ENCODE assay signal across 11 cellular contexts in the genomic region with DNA sequence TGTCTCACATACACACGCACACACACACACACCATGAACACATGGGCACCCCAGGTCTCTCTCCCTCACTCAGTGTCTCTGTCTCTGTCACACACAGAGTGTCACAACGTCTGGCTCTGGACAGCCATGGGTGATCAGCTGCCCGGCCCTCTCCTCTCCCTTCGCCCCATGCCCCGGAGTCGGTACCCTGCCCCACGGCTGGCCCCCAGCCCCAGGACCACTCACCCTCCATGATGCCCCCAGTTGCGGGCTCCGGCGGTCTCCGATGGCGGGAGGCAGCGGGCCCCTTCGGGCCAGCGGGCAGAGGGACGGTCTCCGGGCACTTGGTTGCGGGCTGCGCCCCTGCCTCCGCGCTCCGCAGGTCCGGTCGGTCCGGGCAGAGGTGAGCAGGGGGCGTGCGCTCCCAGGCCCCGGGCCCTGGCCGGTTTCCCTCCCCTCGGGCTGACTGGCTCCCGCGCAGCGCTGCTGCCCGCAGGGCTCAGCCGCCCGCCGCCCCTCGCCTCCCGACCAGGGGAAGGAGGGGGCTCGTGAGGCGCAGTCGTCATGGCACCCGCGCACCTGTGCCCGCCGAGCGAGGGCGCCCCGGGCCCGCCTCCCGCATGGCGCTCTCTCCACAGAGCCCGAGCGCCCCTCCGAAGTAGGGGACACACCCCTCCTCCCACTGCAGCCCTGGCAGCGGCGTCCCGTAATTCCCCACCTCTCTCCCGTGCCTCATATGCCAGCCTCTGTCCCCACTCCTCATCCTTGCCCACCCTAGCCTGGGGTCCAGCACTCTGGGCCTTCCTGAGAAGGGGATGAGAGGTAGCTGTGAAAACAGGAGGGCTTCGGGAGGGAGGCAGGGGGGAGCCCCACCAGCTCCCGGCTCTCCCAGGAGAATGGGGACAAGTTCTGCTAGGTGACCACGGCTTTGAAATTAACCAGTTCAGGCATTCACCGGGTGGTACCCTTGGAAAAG. TPM values are rescaled to one million over a fixed set of nuclear protein-coding genes. Genes with fewer than 3 reads are reported as not detected.
A peak's percentile ranks its signal among the peaks of the same experiment; 100 is the strongest.
DNase-seq lines count a peak whose midpoint lies in the region; ATAC-seq and TF ChIP-seq lines count a peak whose summit lies in the region.
"Had no signal": no experiment of that assay in that cellular context is flagged by ENCODE, and none has a peak within 500 bp of the region (broad histone marks: within the 10 kb centered on the region; RNA-seq: fewer than 3 reads in every experiment).

A gene with protein sequence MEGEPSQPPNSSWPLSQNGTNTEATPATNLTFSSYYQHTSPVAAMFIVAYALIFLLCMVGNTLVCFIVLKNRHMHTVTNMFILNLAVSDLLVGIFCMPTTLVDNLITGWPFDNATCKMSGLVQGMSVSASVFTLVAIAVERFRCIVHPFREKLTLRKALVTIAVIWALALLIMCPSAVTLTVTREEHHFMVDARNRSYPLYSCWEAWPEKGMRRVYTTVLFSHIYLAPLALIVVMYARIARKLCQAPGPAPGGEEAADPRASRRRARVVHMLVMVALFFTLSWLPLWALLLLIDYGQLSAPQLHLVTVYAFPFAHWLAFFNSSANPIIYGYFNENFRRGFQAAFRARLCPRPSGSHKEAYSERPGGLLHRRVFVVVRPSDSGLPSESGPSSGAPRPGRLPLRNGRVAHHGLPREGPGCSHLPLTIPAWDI (minus strand): TSS at position 560 of the 955 bp plus-strand sequence. CDS start 328 bp downstream, at position 232.

- ATAC-seq in heart left ventricle (peak in 3 of 4 donors; percentile 41 to 70 (median 53)), omental fat pad (ENCODE audit: low FRiP score) (peak; percentile 65), HG03571 (IDR thresholded peaks at IDR 0.05; ENCODE audit: unreplicated experiment) (no peak)
- ATAC-seq: activated naive CD8-positive, alpha-beta T cell treated with anti-CD3 and anti-CD28 coated beads, Interleukin-2, amount 50 U/mL, for 24 hours had no signal

- intact Hi-C loops in heart left ventricle (cut with DNase I) (loop anchor here in 2 of 10 donors (5.0 kb wide), 2 partner anchors 64 to 79 kb away; no protein-coding TSS in a partner anchor), lower leg skin (cut with DNase I; ENCODE audit: low total_unique reads) (no loop called here)

- whole genome bisulfite sequencing in heart left ventricle, 4 donors, result 8 to 33% (median 13%) methylated on average over 15 to 63 of the region's 63 CpGs
- 9 to 16% methylated on average over 40 to 52 of the region's 63 CpGs for WGBS in lower leg skin, 2 donors

- H3K27ac ChIP-seq in heart left ventricle (no peak within 1 kb of the TSS), WERI-Rb-1 (no peak within 1 kb of the TSS)

- TF ChIP-seq POLR2A in heart left ventricle (IDR thresholded peaks at IDR 0.05), result no peak
- TF ChIP-seq POLR2A in lower leg skin (IDR thresholded peaks at IDR 0.05), result no peak

- peaks cover 45% of the 10 kb centered on the region for H3K27me3 ChIP-seq in NT2/D1 (ENCODE audit: insufficient read depth, insufficient read length)
- peaks cover 5 to 46% (median 32%) of the 10 kb centered on the region in 9 donors for H3K27me3 ChIP-seq in heart left ventricle
- no peaks in the 10 kb centered on the region for H3K27me3 ChIP-seq in WERI-Rb-1 (ENCODE audit: insufficient read depth, low read depth, severe bottlenecking)

- H3K9me3 ChIP-seq in NT2/D1 (ENCODE audit: insufficient read depth, low read length) (no peaks in the 10 kb centered on the region), heart left ventricle (no peaks in the 10 kb centered on the region), WERI-Rb-1 (ENCODE audit: severe bottlenecking) (peaks cover 3% of the 10 kb centered on the region)

- peak in 4 of 12 donors; percentile 16 to 32 (median 22) for TF ChIP-seq CTCF in heart left ventricle (IDR thresholded peaks at IDR 0.05)
- no peak for TF ChIP-seq CTCF in omental fat pad (IDR thresholded peaks at IDR 0.05)
- TF ChIP-seq CTCF in lower leg skin (IDR thresholded peaks at IDR 0.05), result no peak
- TF ChIP-seq CTCF in WERI-Rb-1 (IDR thresholded peaks at IDR 0.05; ENCODE audit: low read depth, low read length), result no peak

- DNase-seq in D341Med (ENCODE audit: low spot score) (peak; percentile 54), NT2/D1 (ENCODE audit: low read depth, low spot score) (no peak), heart left ventricle (no peak), omental fat pad (ENCODE audit: low spot score) (peak; percentile 20), lower leg skin (ENCODE audit: low spot score in 2 of 2) (no peak), OCI-M2 (lab: John Stamatoyannopoulos, UW; ENCODE audit: unreplicated experiment) (no peak), WERI-Rb-1 (no peak)
- DNase-seq: activated naive CD8-positive, alpha-beta T cell treated with anti-CD3 and anti-CD28 coated beads, Interleukin-2, amount 50 U/mL, for 24 hours; stimulated activated naive B cell treated with anti-CD40 and anti-IgM and Interleukin-4, amounts not matched to agents 10 μg/mL and 1 μg/mL and 100 μg/mL, for 72 hours had no signal

- peak within 1 kb of the TSS; percentile 26 for H3K9ac ChIP-seq in NT2/D1 (ENCODE audit: insufficient read length, low read depth)

- H3K4me1 ChIP-seq in NT2/D1 (ENCODE audit: insufficient read depth, insufficient read length) (no peaks in the 10 kb centered on the region), heart left ventricle (peaks cover 0 to 25% (median 6%) of the 10 kb centered on the region in 12 donors)

- no peaks in the 10 kb centered on the region for H3K36me3 ChIP-seq in NT2/D1 (ENCODE audit: insufficient read depth, insufficient read length, low read length)
- no peaks in the 10 kb centered on the region for H3K36me3 ChIP-seq in heart left ventricle
- H3K36me3 ChIP-seq in WERI-Rb-1, result no peaks in the 10 kb centered on the region

- H3K4me3 ChIP-seq in NT2/D1 (ENCODE audit: insufficient read length, low read depth) (peak within 1 kb of the TSS; percentile 25), heart left ventricle (peak within 1 kb of the TSS in 11 of 12 donors; percentile 14 to 49 (median 39)), lower leg skin (ENCODE audit: low read depth, poor library complexity, severe bottlenecking) (no peak within 1 kb of the TSS), WERI-Rb-1 (ENCODE audit: low read depth, low read length) (no peak within 1 kb of the TSS)

RNA-seq across cellular contexts. Expression of the gene that starts here (rescaled TPM):
- under 1 TPM in 1 of 9 donors, not detected in 8; 0.52 TPM for total RNA-seq in heart left ventricle
- polyA plus RNA-seq in heart left ventricle, result not detected
- total RNA-seq in omental fat pad, result 1 to 10 TPM in 1 of 4 donors, under 1 TPM in 2, not detected in 1; 0.19 to 3.4 (median 0.60) TPM
- total RNA-seq in lower leg skin, result under 1 TPM in 2 of 4 donors, not detected in 2; 0.22 to 0.42 TPM
- total RNA-seq: pulmonary artery endothelial cell had no signal

Comparison
In these comparisons a context has a peak if more than half of its experiments do, and no peak if none do; other contexts are left out.
1. Peak in ATAC-seq and H3K4me3 ChIP-seq in heart left ventricle; RNA of the gene not detected or under 1 TPM.
2. DNase-seq: peak in D341Med (single experiment) and omental fat pad (single experiment); none in NT2/D1 (single experiment), heart left ventricle (0 of 5), lower leg skin (0 of 2), OCI-M2 (single experiment) and WERI-Rb-1 (single experiment).